Comparison of ENCODE assay signal across 20 cellular contexts in the genomic region with DNA sequence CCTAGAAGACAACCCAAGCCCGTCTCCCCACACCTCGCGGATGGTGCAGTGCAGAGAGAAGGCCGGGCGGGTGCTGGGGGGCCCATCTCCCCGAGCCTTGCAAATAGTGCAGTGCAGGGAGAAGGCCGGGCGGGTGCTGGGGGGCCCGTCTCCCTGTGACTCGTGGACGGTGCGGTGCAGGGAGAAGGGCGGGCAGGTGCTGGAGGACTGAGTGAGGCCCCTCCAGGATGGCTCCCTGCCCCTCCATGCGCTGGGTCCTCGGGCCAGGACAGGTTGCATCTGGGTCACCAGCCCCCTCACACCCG.
"Had no signal": no experiment of that assay in that cellular context is flagged by ENCODE, and none has a peak within 500 bp of the region (broad histone marks: within the 10 kb centered on the region; RNA-seq: fewer than 3 reads in every experiment).

No MANE protein-coding gene starts in this region.

- DNase-seq: activated B cell treated with CpG ODN at 0.5 μM for 24 hours; activated CD4-positive, alpha-beta T cell treated with anti-CD3 and anti-CD28 coated beads for 4 hours; activated CD4-positive, alpha-beta T cell treated with anti-CD3 and anti-CD28 coated beads, Interleukin-2, amount 50 U/mL, for 48 hours; activated naive CD4-positive, alpha-beta T cell treated with Interleukin-2 at 50 U/mL for 16 hours; activated naive CD8-positive, alpha-beta T cell treated with anti-CD3 and anti-CD28 coated beads, Interleukin-2, amount 10 ng/mL, durations not matched to agents 7 days and 5 days; activated T-cell treated with anti-CD3 and anti-CD28 coated beads, Interleukin-2, amount 50 U/mL, for 48 hours; amniotic stem cell; cortex of kidney; effector CD4-positive, alpha-beta T cell; islet precursor cell; mesenchymal stem cell; nephron progenitor cell; small intestine; T-helper 9 cell; testis had no signal

- H3K27me3 ChIP-seq: testis, vagina had no signal

- ATAC-seq: sciatic nerve; stimulated activated memory B cell treated with anti-CD40 and anti-IgM and Interleukin-4, amounts not matched to agents 10 μg/mL and 1 μg/mL and 100 μg/mL, for 72 hours had no signal

- H3K4me3 ChIP-seq: testis had no signal

- H3K4me1 ChIP-seq: heart left ventricle, parathyroid adenoma, testis had no signal

- H3K27ac ChIP-seq: heart left ventricle, parathyroid adenoma, testis, vagina had no signal

- H3K36me3 ChIP-seq: heart left ventricle, vagina had no signal

- H3K9me3 ChIP-seq: heart left ventricle, testis, vagina had no signal

- H3K9ac ChIP-seq: parathyroid adenoma had no signal
